In genomic region chr16:79267146-79267545, GRCh38 we compare ENCODE assay signal across 17 cellular contexts.
DNase-seq lines count a peak whose midpoint lies in the region; ATAC-seq, FAIRE-seq and TF ChIP-seq lines count a peak whose summit lies in the region.
"Had no signal": no experiment of that assay in that cellular context is flagged by ENCODE, and none has a peak within 500 bp of the region (broad histone marks: within the 10 kb centered on the region; RNA-seq: fewer than 3 reads in every experiment).

No MANE protein-coding gene starts in this region.

- intact Hi-C loops in activated T-helper 2 cell treated with anti-CD3 and anti-CD28 coated beads, Interferon-gamma antibody, Interleukin-2, Interleukin-4, amounts not matched to agents 10 μg/mL and 5 μg/mL and 100 μg/mL, durations not matched to agents 14 hours and 24 hours and 36 hours (cut with micrococcal nuclease) = loop anchor here (5.0 kb wide), 4 partner anchors 110 to 1315 kb away; no protein-coding TSS in a partner anchor

- H3K27me3 Mint-ChIP-seq in activated CD4-positive, alpha-beta T cell treated with anti-CD3 and anti-CD28 coated beads, Interleukin-2, amount 10 ng/mL, durations not matched to agents 7 days and 5 days = peaks cover 40% of the 10 kb centered on the region
- peaks cover 48% of the 10 kb centered on the region for H3K27me3 Mint-ChIP-seq in stimulated activated naive CD8-positive, alpha-beta T cell treated with anti-CD3 and anti-CD28 coated beads, Interleukin-15, Interleukin-2, amounts not matched to agents 100 ng/mL and 50 ng/mL, for 24 hours
- no peaks in the 10 kb centered on the region for H3K27me3 Mint-ChIP-seq in activated T-helper 2 cell treated with anti-CD3 and anti-CD28 coated beads, Interferon-gamma antibody, Interleukin-2, Interleukin-4, amounts not matched to agents 10 μg/mL and 5 μg/mL and 100 μg/mL, durations not matched to agents 14 hours and 24 hours and 36 hours (ENCODE audit: low read depth)

- no peak for FAIRE-seq in GM12892 (lab: Jason Lieb, UNC)
- FAIRE-seq: A204.1 had no signal

- H3K9me3 Mint-ChIP-seq in activated CD4-positive, alpha-beta T cell treated with anti-CD3 and anti-CD28 coated beads, Interleukin-2, amount 10 ng/mL, durations not matched to agents 7 days and 5 days = peaks cover 23% of the 10 kb centered on the region
- H3K9me3 Mint-ChIP-seq in stimulated activated naive CD8-positive, alpha-beta T cell treated with anti-CD3 and anti-CD28 coated beads, Interleukin-15, Interleukin-2, amounts not matched to agents 100 ng/mL and 50 ng/mL, for 24 hours = no peaks in the 10 kb centered on the region
- peaks cover 9% of the 10 kb centered on the region for H3K9me3 Mint-ChIP-seq in activated T-helper 2 cell treated with anti-CD3 and anti-CD28 coated beads, Interferon-gamma antibody, Interleukin-2, Interleukin-4, amounts not matched to agents 10 μg/mL and 5 μg/mL and 100 μg/mL, durations not matched to agents 14 hours and 24 hours and 36 hours
- H3K9me3 Mint-ChIP-seq: H9 had no signal

- CTCF ChIA-PET in activated CD4-positive, alpha-beta T cell treated with anti-CD3 and anti-CD28 coated beads, Interleukin-2, amount 10 ng/mL, durations not matched to agents 7 days and 5 days (lab: Charles Lee) = interaction anchor here (1.3 to 1.9 kb wide), 2 partner anchors 11 to 19 kb away, joined by 4 to 8 read pairs; no protein-coding TSS in a partner anchor

- TF ChIP-seq POLR2A in GM12892 (IDR thresholded peaks at IDR 0.05; ENCODE audit: low read depth, low read length) = no peak

- no peak for ATAC-seq in stimulated activated naive CD8-positive, alpha-beta T cell treated with anti-CD3 and anti-CD28 coated beads, Interleukin-15, Interleukin-2, amounts not matched to agents 100 U/mL and 50 U/mL, for 24 hours
- ATAC-seq in GM19452 (IDR thresholded peaks at IDR 0.05; ENCODE audit: unreplicated experiment) = no peak
- ATAC-seq: PC-3 had no signal

- peaks cover 7% of the 10 kb centered on the region for H3K36me3 Mint-ChIP-seq in activated CD4-positive, alpha-beta T cell treated with anti-CD3 and anti-CD28 coated beads, Interleukin-2, amount 10 ng/mL, durations not matched to agents 7 days and 5 days (ENCODE audit: low read depth)
- no peaks in the 10 kb centered on the region for H3K36me3 Mint-ChIP-seq in stimulated activated naive CD8-positive, alpha-beta T cell treated with anti-CD3 and anti-CD28 coated beads, Interleukin-15, Interleukin-2, amounts not matched to agents 100 ng/mL and 50 ng/mL, for 24 hours (ENCODE audit: low read depth)
- peaks cover 11% of the 10 kb centered on the region for H3K36me3 Mint-ChIP-seq in activated T-helper 2 cell treated with anti-CD3 and anti-CD28 coated beads, Interferon-gamma antibody, Interleukin-2, Interleukin-4, amounts not matched to agents 10 μg/mL and 5 μg/mL and 100 μg/mL, durations not matched to agents 14 hours and 24 hours and 36 hours (ENCODE audit: low read depth)

- H3K27ac Mint-ChIP-seq in activated CD4-positive, alpha-beta T cell treated with anti-CD3 and anti-CD28 coated beads, Interleukin-2, amount 10 ng/mL, durations not matched to agents 7 days and 5 days = peak overlapping the region; percentile 37
- peak overlapping the region; percentile 69 for H3K27ac Mint-ChIP-seq in stimulated activated naive CD8-positive, alpha-beta T cell treated with anti-CD3 and anti-CD28 coated beads, Interleukin-15, Interleukin-2, amounts not matched to agents 100 ng/mL and 50 ng/mL, for 24 hours
- peak overlapping the region; percentile 88 for H3K27ac Mint-ChIP-seq in activated T-helper 2 cell treated with anti-CD3 and anti-CD28 coated beads, Interferon-gamma antibody, Interleukin-2, Interleukin-4, amounts not matched to agents 10 μg/mL and 5 μg/mL and 100 μg/mL, durations not matched to agents 14 hours and 24 hours and 36 hours
- H3K27ac Mint-ChIP-seq: H9 had no signal

- no peak for DNase-seq in activated CD4-positive, alpha-beta T cell treated with anti-CD3 and anti-CD28 coated beads, Interleukin-2, amount 10 ng/mL, durations not matched to agents 7 days and 5 days
- DNase-seq in activated CD4-positive, alpha-beta T cell treated with anti-CD3 and anti-CD28 coated beads, Interleukin-2, amount 50 U/mL, for 1 hour = no peak
- no peak for DNase-seq in stimulated activated naive CD8-positive, alpha-beta T cell treated with anti-CD3 and anti-CD28 coated beads, Interleukin-15, Interleukin-2, amounts not matched to agents 100 U/mL and 50 U/mL, for 24 hours
- DNase-seq in activated T-helper 2 cell treated with anti-CD3 and anti-CD28 coated beads, Interferon-gamma antibody, Interleukin-2, Interleukin-4, amounts not matched to agents 10 μg/mL and 5 μg/mL and 100 μg/mL, durations not matched to agents 14 hours and 24 hours and 36 hours (ENCODE audit: low spot score) = no peak
- no peak for DNase-seq in GM12892 (ENCODE audit: insufficient read length)
- DNase-seq: COR-L47, DMS153, H9, NCI-H1048, NCI-H1436 treated with DMSO at 0.1 percent for 48 hours, NCI-H2081 treated with DMSO at 0.1 percent for 48 hours, NCI-H510A, NCI-H82, PC-3 had no signal

- no peak overlapping the region for H3K4me3 Mint-ChIP-seq in activated CD4-positive, alpha-beta T cell treated with anti-CD3 and anti-CD28 coated beads, Interleukin-2, amount 10 ng/mL, durations not matched to agents 7 days and 5 days
- H3K4me3 Mint-ChIP-seq in stimulated activated naive CD8-positive, alpha-beta T cell treated with anti-CD3 and anti-CD28 coated beads, Interleukin-15, Interleukin-2, amounts not matched to agents 100 ng/mL and 50 ng/mL, for 24 hours = no peak overlapping the region
- no peak overlapping the region for H3K4me3 Mint-ChIP-seq in activated T-helper 2 cell treated with anti-CD3 and anti-CD28 coated beads, Interferon-gamma antibody, Interleukin-2, Interleukin-4, amounts not matched to agents 10 μg/mL and 5 μg/mL and 100 μg/mL, durations not matched to agents 14 hours and 24 hours and 36 hours (ENCODE audit: low read depth)
- H3K4me3 Mint-ChIP-seq: H9 had no signal

- POLR2A ChIA-PET in activated CD4-positive, alpha-beta T cell treated with anti-CD3 and anti-CD28 coated beads, Interleukin-2, amount 10 ng/mL, durations not matched to agents 7 days and 5 days (lab: Charles Lee) = interaction anchor here (0.5 kb wide), 2 partner anchors 61 to 103 kb away, joined by 3 to 5 read pairs; no protein-coding TSS in a partner anchor

- peaks cover 58% of the 10 kb centered on the region for H3K4me1 Mint-ChIP-seq in activated CD4-positive, alpha-beta T cell treated with anti-CD3 and anti-CD28 coated beads, Interleukin-2, amount 10 ng/mL, durations not matched to agents 7 days and 5 days
- H3K4me1 Mint-ChIP-seq in stimulated activated naive CD8-positive, alpha-beta T cell treated with anti-CD3 and anti-CD28 coated beads, Interleukin-15, Interleukin-2, amounts not matched to agents 100 ng/mL and 50 ng/mL, for 24 hours (ENCODE audit: low read depth) = peaks cover 90% of the 10 kb centered on the region
- peaks cover 93% of the 10 kb centered on the region for H3K4me1 Mint-ChIP-seq in activated T-helper 2 cell treated with anti-CD3 and anti-CD28 coated beads, Interferon-gamma antibody, Interleukin-2, Interleukin-4, amounts not matched to agents 10 μg/mL and 5 μg/mL and 100 μg/mL, durations not matched to agents 14 hours and 24 hours and 36 hours (ENCODE audit: low read depth)

Comparison
In these comparisons a context has a peak if more than half of its experiments do, and no peak if none do; other contexts are left out.
1. H3K27ac Mint-ChIP-seq: peak in every context shown above with its lines; median percentile 88 in activated T-helper 2 cell treated with anti-CD3 and anti-CD28 coated beads, Interferon-gamma antibody, Interleukin-2, Interleukin-4, amounts not matched to agents 10 μg/mL and 5 μg/mL and 100 μg/mL, durations not matched to agents 14 hours and 24 hours and 36 hours; 69 in stimulated activated naive CD8-positive, alpha-beta T cell treated with anti-CD3 and anti-CD28 coated beads, Interleukin-15, Interleukin-2, amounts not matched to agents 100 ng/mL and 50 ng/mL, for 24 hours; 37 in activated CD4-positive, alpha-beta T cell treated with anti-CD3 and anti-CD28 coated beads, Interleukin-2, amount 10 ng/mL, durations not matched to agents 7 days and 5 days.